Comparison of ENCODE assay signal across 1 cellular context in the genomic region with DNA sequence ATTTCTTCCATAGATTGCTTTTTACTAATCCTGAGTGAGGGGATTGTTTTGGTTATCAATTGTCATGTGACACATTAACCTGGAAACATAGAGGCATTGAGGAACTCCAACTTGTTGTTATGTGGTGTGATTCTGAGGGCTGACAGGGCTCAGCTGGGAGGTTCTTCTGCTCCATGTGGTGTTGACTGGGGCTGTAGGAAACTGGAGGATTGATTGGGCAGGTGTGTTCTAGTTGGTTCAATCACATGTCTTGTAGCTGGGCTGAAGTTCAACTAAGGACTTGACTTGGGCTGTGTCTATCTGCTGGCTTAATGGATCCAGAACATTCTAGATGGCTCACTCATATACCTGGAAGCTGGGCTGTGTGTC.
TF ChIP-seq lines count a peak whose summit lies in the region.

No MANE protein-coding gene starts in this region.

TF ChIP-seq in HepG2, 621 proteins besides CTCF, POLR2A, EP300 and RAD21:
- peak; percentile 99 for TF ChIP-seq ZNF331 (CRISPR knock-in tag; IDR thresholded peaks at IDR 0.05)
- no peak for TF ChIP-seq JARID2 (CRISPR knock-in tag; IDR thresholded peaks at IDR 0.05; ENCODE audit: insufficient replicate concordance)
